In the genomic region with DNA sequence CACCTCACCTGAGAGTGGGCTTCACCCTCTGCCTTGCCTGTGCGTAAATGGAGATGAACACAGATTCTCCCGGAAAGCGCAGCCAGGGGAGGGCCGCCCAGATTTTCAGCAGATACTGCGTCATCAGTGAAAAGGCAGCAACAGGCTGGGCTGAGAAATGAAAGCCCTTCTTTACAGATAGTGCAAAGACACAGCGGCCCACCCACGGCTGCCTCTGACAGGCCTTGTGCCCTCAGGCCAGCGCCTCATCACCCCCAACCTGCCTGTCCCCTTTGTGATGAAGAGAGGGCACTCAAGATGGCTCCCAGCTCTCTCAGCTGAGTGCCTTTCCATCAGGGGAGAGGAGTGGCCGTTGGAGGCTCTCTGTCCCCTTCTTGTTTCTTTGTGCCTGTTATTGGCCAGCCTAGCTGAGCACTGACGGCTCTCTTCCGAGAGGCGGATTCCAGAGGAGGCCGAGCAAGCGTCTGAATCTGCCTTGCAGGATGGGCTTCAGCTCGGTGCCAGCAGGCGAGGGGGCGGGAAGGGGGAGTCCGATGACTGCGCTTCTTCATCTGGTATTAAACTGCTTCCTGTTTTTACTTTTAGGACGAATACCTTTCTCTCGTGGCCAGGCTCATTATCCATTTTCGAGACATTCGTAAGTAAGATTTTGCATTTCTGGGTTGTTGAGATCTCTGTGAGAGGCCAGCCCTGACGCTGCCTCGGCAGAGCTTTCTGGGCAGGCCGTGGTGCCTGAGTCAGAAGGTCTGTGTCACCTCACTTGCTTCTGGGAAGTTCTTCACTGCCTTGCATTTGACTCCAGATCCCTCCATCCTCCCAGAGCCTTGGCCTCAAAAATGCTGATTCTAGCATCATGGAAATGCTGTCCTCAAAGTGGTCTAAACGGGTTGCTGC, we compare ENCODE assay signal across 8 cellular contexts. TPM values are rescaled to one million over a fixed set of nuclear protein-coding genes. Genes with fewer than 3 reads are reported as not detected.
DNase-seq lines count a peak whose midpoint lies in the region; ATAC-seq, FAIRE-seq and TF ChIP-seq lines count a peak whose summit lies in the region.

No MANE protein-coding gene starts in this region.

- no peak for TF ChIP-seq RAD21 in A549 (conservative IDR thresholded peaks at IDR 0.05 in 1 of 2, IDR thresholded peaks at IDR 0.05 in 1 of 2)

- peaks cover 12% of the 10 kb centered on the region; the same call in 2 of the 3 replicates for H3K4me1 ChIP-seq in A549

- CTCF ChIA-PET in A549 (lab: Yijun Ruan, JAX), result interaction anchor here (1.4 to 4.8 kb wide), 4 partner anchors 9 to 33 kb away, joined by 4 to 43 read pairs (median 6); no protein-coding TSS in a partner anchor

- POLR2A ChIA-PET in A549 (lab: Yijun Ruan, JAX), result no interaction called here

- H3K4me3 ChIP-seq in A549 (no peak overlapping the region), cardiac fibroblast (replicated peaks in 1 of 2; ENCODE audit: low read depth in 2 of 2, low read length in 2 of 2) (peak overlapping the region; percentile 1 to 14)

- FAIRE-seq in A549 (lab: Jason Lieb, UNC), result no peak

- TF ChIP-seq CTCF in A549 (IDR thresholded peaks at IDR 0.05) (no peak), cardiac fibroblast (IDR thresholded peaks at IDR 0.05; ENCODE audit: low read depth, low read length) (no peak)

- no peak for TF ChIP-seq POLR2A in A549 (IDR thresholded peaks at IDR 0.05; ENCODE audit: low read length)

- DNase-seq in A549 (ENCODE audit: low read depth in 1 of 2, low spot score in 1 of 2), result no peak
- DNase-seq in T-helper 2 cell, result peak in 4 of 5 experiments; percentile 51 to 74 (median 61)
- DNase-seq in cardiac fibroblast (ENCODE audit: low read depth in 2 of 2), result peak; percentile 82 to 84
- DNase-seq in left kidney (ENCODE audit: low read depth, low spot score), result peak; percentile 55
- DNase-seq in stimulated activated CD4-positive, alpha-beta T cell treated with anti-CD3 and anti-CD28 coated beads, Interleukin-4, amount 100 ng/mL, for 4 hours, result peak; percentile 48 to 50
- no peak for DNase-seq in DMS79 (lab: John Stamatoyannopoulos, UW)
- no peak for DNase-seq in T1000 (lab: John Stamatoyannopoulos, UW)
- no peak for DNase-seq in AML-193 (lab: John Stamatoyannopoulos, UW)

- no peak for TF ChIP-seq EP300 in A549 (IDR thresholded peaks at IDR 0.05)

- 89% methylated on average over 27 of the region's 27 CpGs for WGBS in A549 (ENCODE audit: missing lambda C conversion rate)

- ATAC-seq in A549, result 0 out of 6 replicates have a peak, but pooled peaks of 1 of the 2 experiments have one; percentile 31

- H3K9me3 ChIP-seq in A549, result no peaks in the 10 kb centered on the region

- H3K27ac ChIP-seq in A549, result no peak overlapping the region

- no peak overlapping the region for H3K4me2 ChIP-seq in A549

TF ChIP-seq in A549, 52 proteins besides CTCF, POLR2A, EP300 and RAD21:
- TF ChIP-seq MAFK (IDR thresholded peaks at IDR 0.05; ENCODE audit: partially characterized antibody) (peak; percentile 16), FOXS1 (CRISPR knock-in tag; IDR thresholded peaks at IDR 0.05) (no peak), JUNB (IDR thresholded peaks at IDR 0.05) (no peak), NFE2L2 (conservative IDR thresholded peaks at IDR 0.05; ENCODE audit: low read length) (no peak), RFX5 (IDR thresholded peaks at IDR 0.05) (no peak)

RNA-seq across cellular contexts. Expression of a gene that starts 43.7 kb away (rescaled TPM):
- 10.7 and 11.3 TPM in 2 replicates for polyA plus RNA-seq in A549 (2011; rRNA removed)
- 30.4 and 35.0 TPM in 2 replicates for polyA plus RNA-seq in A549 (2012; cell fraction: cytosol; rRNA removed)
- polyA plus RNA-seq in A549 (2012; cell fraction: nucleus; rRNA removed), result 151 and 195 TPM in 2 replicates
- polyA plus RNA-seq in A549 (2017; fragmentation: RNase III; extraction: RNeasy Plus Mini Kit Qiagen cat#74134 plus additional on column Dnase treatment), result 29.7 to 32.6 TPM (median 30.5 TPM) in 3 replicates
- polyA minus RNA-seq in A549 (2011; rRNA and poly(A)+ RNA removed), result 26.3 and 29.6 TPM in 2 replicates

RNA-seq across cellular contexts. Expression of a gene that starts 55.5 kb away (rescaled TPM):
- 11.7 and 13.9 TPM in 2 replicates for polyA plus RNA-seq in A549 (2011; rRNA removed)
- polyA plus RNA-seq in A549 (2012; cell fraction: cytosol; rRNA removed), result 11.7 and 16.0 TPM in 2 replicates
- polyA plus RNA-seq in A549 (2012; cell fraction: nucleus; rRNA removed), result 30.3 and 36.6 TPM in 2 replicates
- polyA plus RNA-seq in A549 (2017; fragmentation: RNase III; extraction: RNeasy Plus Mini Kit Qiagen cat#74134 plus additional on column Dnase treatment), result 10.5 to 12.1 TPM (median 11.7 TPM) in 3 replicates
- 18.8 and 20.2 TPM in 2 replicates for polyA minus RNA-seq in A549 (2011; rRNA and poly(A)+ RNA removed)

Comparison
In these comparisons a context has a peak if more than half of its experiments do, and no peak if none do; other contexts are left out.
1. DNase-seq: peak in T-helper 2 cell (4 of 5), cardiac fibroblast (2 of 2), left kidney (single experiment) and stimulated activated CD4-positive, alpha-beta T cell treated with anti-CD3 and anti-CD28 coated beads, Interleukin-4, amount 100 ng/mL, for 4 hours (2 of 2); none in A549 (0 of 2), DMS79 (single experiment), T1000 (single experiment) and AML-193 (0 of 2).